ENCODE assay signal across 29 cellular contexts in the genomic region with DNA sequence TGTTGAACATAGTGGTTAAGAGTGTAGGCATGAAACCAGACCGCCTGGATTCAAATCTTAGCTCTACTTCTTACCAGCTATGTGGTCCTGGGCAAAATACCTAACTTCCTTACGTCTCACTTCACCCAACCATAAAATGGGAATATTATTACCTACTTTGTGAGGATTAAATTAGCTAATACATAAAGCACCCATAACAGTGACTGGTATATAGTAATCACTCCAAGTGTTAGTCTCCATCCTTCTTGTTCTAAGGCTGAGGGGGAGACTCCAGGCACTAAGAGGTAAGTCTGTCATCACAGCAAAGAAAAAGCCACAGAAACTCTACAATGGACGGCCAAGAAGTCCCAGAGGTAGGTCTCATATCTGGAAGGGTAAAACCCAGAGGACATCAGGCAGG. TPM values are rescaled to one million over a fixed set of nuclear protein-coding genes. Genes with fewer than 3 reads are reported as not detected.
DNase-seq lines count a peak whose midpoint lies in the region; ATAC-seq and TF ChIP-seq lines count a peak whose summit lies in the region.
"Had no signal": no experiment of that assay in that cellular context is flagged by ENCODE, and none has a peak within 500 bp of the region (broad histone marks: within the 10 kb centered on the region; RNA-seq: fewer than 3 reads in every experiment).

No MANE protein-coding gene starts in this region.

- peak overlapping the region; percentile 98 for H3K4me3 Mint-ChIP-seq in activated T-cell treated with anti-CD3 and anti-CD28 coated beads, Interleukin-2, amount 50 U/mL, for 4 hours
- H3K4me3 Mint-ChIP-seq in activated T-cell treated with anti-CD3 and anti-CD28 coated beads, Interleukin-2, amount 50 U/mL, for 72 hours: no peak overlapping the region
- H3K4me3 Mint-ChIP-seq in T-helper 17 cell (peak overlapping the region; percentile 28), mesothelial cell of epicardium (peak overlapping the region; percentile 15)
- H3K4me3 Mint-ChIP-seq in stimulated activated effector memory CD8-positive, alpha-beta T cell treated with anti-CD3 and anti-CD28 coated beads, Interleukin-12 subunit alpha, Interleukin-12 subunit beta, amount 100 ng/mL, for 72 hours: peak overlapping the region; percentile 93

- no peaks in the 10 kb centered on the region for H3K9me3 Mint-ChIP-seq in activated T-cell treated with anti-CD3 and anti-CD28 coated beads, Interleukin-2, amount 50 U/mL, for 4 hours
- H3K9me3 Mint-ChIP-seq in activated T-cell treated with anti-CD3 and anti-CD28 coated beads, Interleukin-2, amount 50 U/mL, for 72 hours: no peaks in the 10 kb centered on the region
- no peaks in the 10 kb centered on the region for H3K9me3 Mint-ChIP-seq in mesothelial cell of epicardium
- H3K9me3 Mint-ChIP-seq in stimulated activated effector memory CD8-positive, alpha-beta T cell treated with anti-CD3 and anti-CD28 coated beads, Interleukin-12 subunit alpha, Interleukin-12 subunit beta, amount 100 ng/mL, for 72 hours: no peaks in the 10 kb centered on the region
- H3K9me3 Mint-ChIP-seq: activated CD4-positive, alpha-beta T cell treated with anti-CD3 and anti-CD28 coated beads, Interleukin-2, amount 10 ng/mL, durations not matched to agents 7 days and 5 days had no signal

- H3K4me3 ChIP-seq in upper lobe of right lung: no peak overlapping the region
- H3K4me3 ChIP-seq: A549, hepatocyte, smooth muscle cell, transverse colon had no signal

- no peaks in the 10 kb centered on the region for H3K27me3 Mint-ChIP-seq in activated T-cell treated with anti-CD3 and anti-CD28 coated beads, Interleukin-2, amount 50 U/mL, for 4 hours (ENCODE audit: low read depth)
- no peaks in the 10 kb centered on the region for H3K27me3 Mint-ChIP-seq in activated T-cell treated with anti-CD3 and anti-CD28 coated beads, Interleukin-2, amount 50 U/mL, for 72 hours (ENCODE audit: low read depth)
- H3K27me3 Mint-ChIP-seq in T-helper 17 cell (no peaks in the 10 kb centered on the region), mesothelial cell of epicardium (ENCODE audit: low read depth) (no peaks in the 10 kb centered on the region)
- H3K27me3 Mint-ChIP-seq: activated CD4-positive, alpha-beta T cell treated with anti-CD3 and anti-CD28 coated beads, Interleukin-2, amount 10 ng/mL, durations not matched to agents 7 days and 5 days had no signal

- no peak overlapping the region for H3K27ac ChIP-seq in upper lobe of right lung
- H3K27ac ChIP-seq: A549, foreskin keratinocyte, hepatocyte, transverse colon had no signal

- no peak for ATAC-seq in activated T-cell treated with anti-CD3 and anti-CD28 coated beads, Interleukin-2, amount 50 U/mL, for 4 hours
- ATAC-seq in activated T-cell treated with anti-CD3 and anti-CD28 coated beads, Interleukin-2, amount 50 U/mL, for 72 hours (replicated peaks in 1 of 2): no peak
- ATAC-seq in T-helper 17 cell (no peak), upper lobe of right lung (no peak)
- ATAC-seq in stimulated activated effector memory CD8-positive, alpha-beta T cell treated with anti-CD3 and anti-CD28 coated beads, Interleukin-12 subunit alpha, Interleukin-12 subunit beta, amount 100 ng/mL, for 72 hours: no peak
- ATAC-seq: A549; foreskin keratinocyte; stimulated activated naive CD8-positive, alpha-beta T cell treated with anti-CD3 and anti-CD28 coated beads, Interleukin-15, Interleukin-2, amounts not matched to agents 100 U/mL and 50 U/mL, for 24 hours had no signal

- TF ChIP-seq CTCF in mesothelial cell of epicardium (IDR thresholded peaks at IDR 0.05; ENCODE audit: unreplicated experiment) (no peak), upper lobe of right lung (IDR thresholded peaks at IDR 0.05) (no peak)

- H3K9me3 ChIP-seq in T-helper 17 cell (ENCODE audit: control insufficient read depth, low read length, poor library complexity, severe bottlenecking) (no peaks in the 10 kb centered on the region), upper lobe of right lung (no peaks in the 10 kb centered on the region)
- H3K9me3 ChIP-seq: A549, BE2C, transverse colon had no signal

- H3K4me1 ChIP-seq in upper lobe of right lung: peaks cover 35% of the 10 kb centered on the region

- no peak overlapping the region for H3K27ac Mint-ChIP-seq in activated T-cell treated with anti-CD3 and anti-CD28 coated beads, Interleukin-2, amount 50 U/mL, for 72 hours
- H3K27ac Mint-ChIP-seq in T-helper 17 cell (no peak overlapping the region), mesothelial cell of epicardium (no peak overlapping the region)
- H3K27ac Mint-ChIP-seq in stimulated activated effector memory CD8-positive, alpha-beta T cell treated with anti-CD3 and anti-CD28 coated beads, Interleukin-12 subunit alpha, Interleukin-12 subunit beta, amount 100 ng/mL, for 72 hours: peak overlapping the region; percentile 97
- H3K27ac Mint-ChIP-seq: activated CD4-positive, alpha-beta T cell treated with anti-CD3 and anti-CD28 coated beads, Interleukin-2, amount 10 ng/mL, durations not matched to agents 7 days and 5 days had no signal

- H3K4me1 Mint-ChIP-seq in activated T-cell treated with anti-CD3 and anti-CD28 coated beads, Interleukin-2, amount 50 U/mL, for 4 hours (ENCODE audit: low read depth): peaks cover 34% of the 10 kb centered on the region
- H3K4me1 Mint-ChIP-seq in activated T-cell treated with anti-CD3 and anti-CD28 coated beads, Interleukin-2, amount 50 U/mL, for 72 hours (ENCODE audit: low read depth): peaks cover 39% of the 10 kb centered on the region
- H3K4me1 Mint-ChIP-seq in T-helper 17 cell (peaks cover 41% of the 10 kb centered on the region), mesothelial cell of epicardium (peaks cover 33% of the 10 kb centered on the region)
- peaks cover 48% of the 10 kb centered on the region for H3K4me1 Mint-ChIP-seq in stimulated activated effector memory CD8-positive, alpha-beta T cell treated with anti-CD3 and anti-CD28 coated beads, Interleukin-12 subunit alpha, Interleukin-12 subunit beta, amount 100 ng/mL, for 72 hours

- H3K36me3 Mint-ChIP-seq in activated T-cell treated with anti-CD3 and anti-CD28 coated beads, Interleukin-2, amount 50 U/mL, for 4 hours (ENCODE audit: insufficient read depth): peaks cover 34% of the 10 kb centered on the region
- peaks cover 11 to 34% of the 10 kb centered on the region in 2 donors for H3K36me3 Mint-ChIP-seq in activated T-cell treated with anti-CD3 and anti-CD28 coated beads, Interleukin-2, amount 50 U/mL, for 72 hours (ENCODE audit: insufficient read depth in 2 of 2)
- H3K36me3 Mint-ChIP-seq in T-helper 17 cell (ENCODE audit: low read depth) (peaks cover 6% of the 10 kb centered on the region), mesothelial cell of epicardium (peaks cover 25% of the 10 kb centered on the region)
- peaks cover 73% of the 10 kb centered on the region for H3K36me3 Mint-ChIP-seq in stimulated activated effector memory CD8-positive, alpha-beta T cell treated with anti-CD3 and anti-CD28 coated beads, Interleukin-12 subunit alpha, Interleukin-12 subunit beta, amount 100 ng/mL, for 72 hours

- H3K36me3 ChIP-seq in upper lobe of right lung: peaks cover 52% of the 10 kb centered on the region

- DNase-seq in activated T-cell treated with anti-CD3 and anti-CD28 coated beads, Interleukin-2, amount 50 U/mL, for 4 hours: no peak
- DNase-seq in activated T-cell treated with anti-CD3 and anti-CD28 coated beads, Interleukin-2, amount 50 U/mL, for 72 hours: no peak
- DNase-seq in T-helper 17 cell: no peak
- DNase-seq in mesothelial cell of epicardium (ENCODE audit: low spot score in 2 of 2, unreplicated experiment in 2 of 2): no peak
- no peak for DNase-seq in stimulated activated effector memory CD8-positive, alpha-beta T cell treated with anti-CD3 and anti-CD28 coated beads, Interleukin-12 subunit alpha, Interleukin-12 subunit beta, amount 100 ng/mL, for 72 hours (ENCODE audit: low spot score in 2 of 2)
- no peak for DNase-seq in iPS-NIHi7 (ENCODE audit: extremely low spot score)
- DNase-seq in activated CD8-positive, alpha-beta memory T cell treated with anti-CD3 and anti-CD28 coated beads, Interleukin-2, amount 50 U/mL, for 48 hours: no peak
- DNase-seq in upper lobe of right lung: no peak
- DNase-seq: activated CD4-positive, alpha-beta T cell treated with anti-CD3 and anti-CD28 coated beads, Interleukin-2, amount 10 ng/mL, durations not matched to agents 7 days and 5 days; activated naive CD4-positive, alpha-beta T cell; BE2C; effector CD8-positive, alpha-beta T cell; erythroblast; foreskin keratinocyte; MM.1S; NCI-H1436; NCI-H510A treated with DMSO at 0.1 percent for 48 hours; stimulated activated CD4-positive, alpha-beta T cell treated with anti-CD3 and anti-CD28 coated beads, Interleukin-4, amount 100 ng/mL, for 24 hours; stimulated activated naive CD8-positive, alpha-beta T cell treated with anti-CD3 and anti-CD28 coated beads, Interleukin-15, Interleukin-2, amounts not matched to agents 100 U/mL and 50 U/mL, for 24 hours; T-helper 2 cell; transverse colon had no signal

- intact Hi-C loops in upper lobe of right lung (cut with DNase I): no loop called here

- no peaks in the 10 kb centered on the region for H3K27me3 ChIP-seq in upper lobe of right lung
- H3K27me3 ChIP-seq: BE2C, foreskin keratinocyte, hepatocyte, transverse colon had no signal

RNA-seq across cellular contexts. Expression of gene SMG5, which starts 2.8 kb away (rescaled TPM):
- 100 to 1,000 TPM; 118 to 125 (median 123) TPM for total RNA-seq in activated T-cell treated with anti-CD3 and anti-CD28 coated beads, Interleukin-2, amount 50 U/mL, for 4 hours
- 10 to 100 TPM; 77.0 to 79.7 TPM for total RNA-seq in activated T-cell treated with anti-CD3 and anti-CD28 coated beads, Interleukin-2, amount 50 U/mL, for 72 hours
- 10 to 100 TPM; 59.0 to 79.2 TPM for total RNA-seq in T-helper 17 cell
- 99.8 to 105 TPM (median 103 TPM) in 3 replicates for total RNA-seq in mesothelial cell of epicardium
- total RNA-seq in upper lobe of right lung: 64.8 TPM

RNA-seq across cellular contexts. Expression of gene TMEM79, which starts 4.3 kb away (rescaled TPM):
- total RNA-seq in activated T-cell treated with anti-CD3 and anti-CD28 coated beads, Interleukin-2, amount 50 U/mL, for 4 hours: 1 to 10 TPM; 6.3 to 6.9 (median 6.4) TPM
- total RNA-seq in activated T-cell treated with anti-CD3 and anti-CD28 coated beads, Interleukin-2, amount 50 U/mL, for 72 hours: 10 to 100 TPM; 18.7 to 23.9 TPM
- total RNA-seq in T-helper 17 cell (1 to 10 TPM; 3.2 to 3.5 TPM), mesothelial cell of epicardium (5.7 to 6.9 TPM (median 6.1 TPM) in 3 replicates), upper lobe of right lung (3.3 TPM)

RNA-seq across cellular contexts. Expression of gene GLMP, which starts 15.6 kb away (rescaled TPM):
- total RNA-seq in activated T-cell treated with anti-CD3 and anti-CD28 coated beads, Interleukin-2, amount 50 U/mL, for 4 hours: 10 to 100 TPM; 12.6 to 15.8 (median 13.2) TPM
- 10 to 100 TPM; 14.9 to 19.0 TPM for total RNA-seq in activated T-cell treated with anti-CD3 and anti-CD28 coated beads, Interleukin-2, amount 50 U/mL, for 72 hours
- total RNA-seq in T-helper 17 cell (10 to 100 TPM; 21.2 to 25.0 TPM), mesothelial cell of epicardium (60.2 to 64.2 TPM (median 63.2 TPM) in 3 replicates), upper lobe of right lung (61.1 TPM)

RNA-seq across cellular contexts. Expression of gene VHLL, which starts 19.3 kb away (rescaled TPM):
- under 1 TPM in 1 of 3 donors, not detected in 2; 0.42 TPM for total RNA-seq in activated T-cell treated with anti-CD3 and anti-CD28 coated beads, Interleukin-2, amount 50 U/mL, for 4 hours
- total RNA-seq in activated T-cell treated with anti-CD3 and anti-CD28 coated beads, Interleukin-2, amount 50 U/mL, for 72 hours: under 1 TPM; 0.65 to 0.91 TPM
- not detected for total RNA-seq in T-helper 17 cell
- total RNA-seq in mesothelial cell of epicardium: 0.42 TPM in 1 of 3 replicates, not detected in the others
- not detected for total RNA-seq in upper lobe of right lung
- total RNA-seq: chondrocyte, foreskin keratinocyte, hepatocyte, lower leg skin, mononuclear cell, renal cortical epithelial cell, SK-MEL-5, smooth muscle cell, transverse colon had no signal

RNA-seq across cellular contexts. Expression of gene PAQR6, which starts 32.0 kb away (rescaled TPM):
- 1 to 10 TPM; 2.0 to 3.6 (median 3.4) TPM for total RNA-seq in activated T-cell treated with anti-CD3 and anti-CD28 coated beads, Interleukin-2, amount 50 U/mL, for 4 hours
- 10 to 100 TPM in 1 of 2 donors, 1 to 10 TPM in 1; 9.6 to 10.4 TPM for total RNA-seq in activated T-cell treated with anti-CD3 and anti-CD28 coated beads, Interleukin-2, amount 50 U/mL, for 72 hours
- total RNA-seq in T-helper 17 cell (1 to 10 TPM; 2.8 to 3.1 TPM), mesothelial cell of epicardium (30.1 to 32.0 TPM (median 30.7 TPM) in 3 replicates), upper lobe of right lung (1.9 TPM)

Comparison
In these comparisons a context has a peak if more than half of its experiments do, and no peak if none do; other contexts are left out.
1. H3K4me3 Mint-ChIP-seq: peak in activated T-cell treated with anti-CD3 and anti-CD28 coated beads, Interleukin-2, amount 50 U/mL, for 4 hours (single experiment), T-helper 17 cell (single experiment), mesothelial cell of epicardium (single experiment) and stimulated activated effector memory CD8-positive, alpha-beta T cell treated with anti-CD3 and anti-CD28 coated beads, Interleukin-12 subunit alpha, Interleukin-12 subunit beta, amount 100 ng/mL, for 72 hours (single experiment); none in activated T-cell treated with anti-CD3 and anti-CD28 coated beads, Interleukin-2, amount 50 U/mL, for 72 hours (0 of 2).